Comparison of ENCODE assay signal across 8 cellular contexts in the genomic region with DNA sequence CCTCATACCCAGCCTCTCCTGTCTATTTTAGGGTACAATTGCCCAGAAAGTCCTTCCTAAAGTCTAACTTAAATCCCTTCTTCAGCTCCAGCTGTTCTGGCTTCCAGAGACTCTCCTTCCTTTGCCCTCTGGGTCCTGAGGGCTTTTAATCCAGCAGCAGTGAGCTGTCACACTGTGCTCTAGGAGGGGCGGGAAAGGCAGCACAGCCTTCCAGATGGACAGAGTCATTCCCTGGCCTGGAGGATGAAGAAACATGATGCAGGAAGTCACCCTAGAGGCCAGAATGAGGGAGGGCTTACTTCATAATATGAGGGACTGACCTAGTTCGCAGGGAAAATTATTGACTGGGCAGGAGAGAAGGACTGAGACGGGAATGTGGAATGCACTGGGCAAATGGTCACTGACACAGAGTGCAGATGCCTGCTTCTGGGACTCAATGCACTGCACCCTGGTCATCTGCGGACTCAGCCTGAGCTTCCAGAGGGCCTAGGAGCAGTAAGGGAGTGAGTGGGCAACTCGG. TPM values are rescaled to one million over a fixed set of nuclear protein-coding genes. Genes with fewer than 3 reads are reported as not detected.
DNase-seq lines count a peak whose midpoint lies in the region; ATAC-seq lines count a peak whose summit lies in the region.

No MANE protein-coding gene starts in this region.

- no peak overlapping the region for H3K4me3 ChIP-seq in MG63
- H3K4me3 ChIP-seq in muscle layer of duodenum (ENCODE audit: low read depth in 1 of 2, low read length in 2 of 2), result peak overlapping the region; percentile 23 to 33

- ATAC-seq in GM21526 (IDR thresholded peaks at IDR 0.05; ENCODE audit: low FRiP score, unreplicated experiment), result no peak

- H3K27me3 ChIP-seq in MG63, result no peaks in the 10 kb centered on the region
- H3K27me3 ChIP-seq in muscle layer of duodenum (ENCODE audit: low read depth, low read length), result no peaks in the 10 kb centered on the region

- H3K36me3 ChIP-seq in MG63 (no peaks in the 10 kb centered on the region), muscle layer of duodenum (ENCODE audit: control insufficient read depth in 1 of 2, insufficient read depth in 2 of 2, low read length in 2 of 2) (no peaks in the 10 kb centered on the region)

- DNase-seq in AG08396 (ENCODE audit: low spot score) (peak; percentile 63), MG63 (peak; percentile 67), dermis blood vessel endothelial cell (peak; percentile 33), hypothalamus (lab: John Stamatoyannopoulos, UW) (no peak), HuH-7.5 (ENCODE audit: low spot score) (no peak), NCI-H146 treated with DMSO at 0.1 percent for 48 hours (lab: John Stamatoyannopoulos, UW; ENCODE audit: unreplicated experiment) (no peak)

- H3K9me3 ChIP-seq in MG63 (no peaks in the 10 kb centered on the region), muscle layer of duodenum (ENCODE audit: control insufficient read depth in 1 of 2, low read length in 2 of 2) (no peaks in the 10 kb centered on the region)

- H3K4me1 ChIP-seq in muscle layer of duodenum (ENCODE audit: control insufficient read depth in 1 of 2, insufficient read depth in 2 of 2, low read length in 2 of 2), result peaks cover 0 to 26% of the 10 kb centered on the region in 2 donors

- peak overlapping the region; percentile 74 for H3K27ac ChIP-seq in muscle layer of duodenum (ENCODE audit: low read length)

RNA-seq across cellular contexts. Expression of gene SH2D2A, which starts 1.3 kb away (rescaled TPM):
- total RNA-seq in MG63 (2014; rRNA removed; shearing (Covaris generic); ENCODE audit: low replicate concordance), result not detected in 2 replicates
- not detected in 2 replicates for total RNA-seq in dermis blood vessel endothelial cell

RNA-seq across cellular contexts. Expression of gene INSRR, which starts 43.5 kb away (rescaled TPM):
- not detected in 2 replicates for total RNA-seq in MG63 (2014; rRNA removed; shearing (Covaris generic); ENCODE audit: low replicate concordance)
- total RNA-seq in dermis blood vessel endothelial cell, result not detected in 2 replicates

RNA-seq across cellular contexts. Expression of gene NTRK1, which starts 45.3 kb away (rescaled TPM):
- total RNA-seq in MG63 (2014; rRNA removed; shearing (Covaris generic); ENCODE audit: low replicate concordance), result not detected in 2 replicates
- total RNA-seq in dermis blood vessel endothelial cell, result not detected in 2 replicates

RNA-seq across cellular contexts. Expression of gene PRCC, which starts 48.0 kb away (rescaled TPM):
- total RNA-seq in MG63 (2014; rRNA removed; shearing (Covaris generic); ENCODE audit: low replicate concordance), result 56.9 and 65.6 TPM in 2 replicates
- 12.3 and 15.6 TPM in 2 replicates for total RNA-seq in dermis blood vessel endothelial cell

Comparison
In these comparisons a context has a peak if more than half of its experiments do, and no peak if none do; other contexts are left out.
1. DNase-seq: peak in AG08396 (single experiment), MG63 (single experiment) and dermis blood vessel endothelial cell (single experiment); none in hypothalamus (0 of 51), HuH-7.5 (single experiment) and NCI-H146 treated with DMSO at 0.1 percent for 48 hours (single experiment).